ENCODE assay signal across 10 cellular contexts in genomic region chr15:63938486-63939061, GRCh38.
DNase-seq lines count a peak whose midpoint lies in the region; ATAC-seq lines count a peak whose summit lies in the region.
"Had no signal": no experiment of that assay in that cellular context is flagged by ENCODE, and none has a peak within 500 bp of the region (broad histone marks: within the 10 kb centered on the region; RNA-seq: fewer than 3 reads in every experiment).

No MANE protein-coding gene starts in this region.

- intact Hi-C loops in activated CD4-positive, alpha-beta T cell treated with anti-CD3 and anti-CD28 coated beads, Interleukin-2, amount 10 ng/mL, durations not matched to agents 24 days and 14 days (cut with micrococcal nuclease), result loop anchor here (1.0 to 5.0 kb wide), 5 partner anchors 32 to 186 kb away; partner anchors contain the start of gene DAPK2

- H3K4me3 Mint-ChIP-seq in activated CD4-positive, alpha-beta T cell treated with anti-CD3 and anti-CD28 coated beads, Interleukin-2, amount 10 ng/mL, durations not matched to agents 24 days and 14 days, result peak overlapping the region; percentile 68
- no peak overlapping the region for H3K4me3 Mint-ChIP-seq in stimulated activated naive B cell treated with anti-CD40 and anti-IgM and Interleukin-4, amounts not matched to agents 10 μg/mL and 1 μg/mL and 100 μg/mL, for 72 hours

- DNase-seq in activated CD4-positive, alpha-beta T cell treated with anti-CD3 and anti-CD28 coated beads for 4 hours, result peak; percentile 14 to 38
- DNase-seq in activated CD4-positive, alpha-beta T cell treated with anti-CD3 and anti-CD28 coated beads for 1 hour, result no peak
- peak; percentile 68 for DNase-seq in activated CD4-positive, alpha-beta T cell treated with anti-CD3 and anti-CD28 coated beads, Interleukin-2, amount 10 ng/mL, durations not matched to agents 24 days and 14 days
- DNase-seq in left lobe of liver (ENCODE audit: low spot score), result peak; percentile 27
- DNase-seq in stimulated activated naive B cell treated with anti-CD40 and anti-IgM and Interleukin-4, amounts not matched to agents 10 μg/mL and 1 μg/mL and 100 μg/mL, for 72 hours, result no peak
- no peak for DNase-seq in amygdala (lab: John Stamatoyannopoulos, UW)
- DNase-seq in cerebellar cortex (ENCODE audit: low spot score), result no peak
- DNase-seq in NCI-H2081 (lab: John Stamatoyannopoulos, UW), result no peak
- DNase-seq: foreskin melanocyte had no signal

- no peak for ATAC-seq in left lobe of liver
- no peak for ATAC-seq in stimulated activated naive B cell treated with anti-CD40 and anti-IgM and Interleukin-4, amounts not matched to agents 10 μg/mL and 1 μg/mL and 100 μg/mL, for 72 hours (replicated peaks)
- ATAC-seq: A549 had no signal

- H3K4me1 Mint-ChIP-seq in activated CD4-positive, alpha-beta T cell treated with anti-CD3 and anti-CD28 coated beads, Interleukin-2, amount 10 ng/mL, durations not matched to agents 24 days and 14 days, result peaks cover 39% of the 10 kb centered on the region
- H3K4me1 Mint-ChIP-seq in stimulated activated naive B cell treated with anti-CD40 and anti-IgM and Interleukin-4, amounts not matched to agents 10 μg/mL and 1 μg/mL and 100 μg/mL, for 72 hours, result peaks cover 26 to 33% of the 10 kb centered on the region in 2 donors

- H3K27ac Mint-ChIP-seq in activated CD4-positive, alpha-beta T cell treated with anti-CD3 and anti-CD28 coated beads, Interleukin-2, amount 10 ng/mL, durations not matched to agents 24 days and 14 days, result peak overlapping the region; percentile 86
- H3K27ac Mint-ChIP-seq in stimulated activated naive B cell treated with anti-CD40 and anti-IgM and Interleukin-4, amounts not matched to agents 10 μg/mL and 1 μg/mL and 100 μg/mL, for 72 hours, result peak overlapping the region; percentile 21

- no peaks in the 10 kb centered on the region for H3K27me3 Mint-ChIP-seq in activated CD4-positive, alpha-beta T cell treated with anti-CD3 and anti-CD28 coated beads, Interleukin-2, amount 10 ng/mL, durations not matched to agents 24 days and 14 days
- no peaks in the 10 kb centered on the region for H3K27me3 Mint-ChIP-seq in stimulated activated naive B cell treated with anti-CD40 and anti-IgM and Interleukin-4, amounts not matched to agents 10 μg/mL and 1 μg/mL and 100 μg/mL, for 72 hours

- peaks cover 8% of the 10 kb centered on the region for H3K9me3 Mint-ChIP-seq in activated CD4-positive, alpha-beta T cell treated with anti-CD3 and anti-CD28 coated beads, Interleukin-2, amount 10 ng/mL, durations not matched to agents 24 days and 14 days
- H3K9me3 Mint-ChIP-seq in stimulated activated naive B cell treated with anti-CD40 and anti-IgM and Interleukin-4, amounts not matched to agents 10 μg/mL and 1 μg/mL and 100 μg/mL, for 72 hours, result no peaks in the 10 kb centered on the region

- H3K36me3 Mint-ChIP-seq in activated CD4-positive, alpha-beta T cell treated with anti-CD3 and anti-CD28 coated beads, Interleukin-2, amount 10 ng/mL, durations not matched to agents 24 days and 14 days (ENCODE audit: low read depth), result peaks cover 9% of the 10 kb centered on the region
- no peaks in the 10 kb centered on the region for H3K36me3 Mint-ChIP-seq in stimulated activated naive B cell treated with anti-CD40 and anti-IgM and Interleukin-4, amounts not matched to agents 10 μg/mL and 1 μg/mL and 100 μg/mL, for 72 hours

Comparison
In these comparisons a context has a peak if more than half of its experiments do, and no peak if none do; other contexts are left out.
1. DNase-seq: peak in activated CD4-positive, alpha-beta T cell treated with anti-CD3 and anti-CD28 coated beads for 4 hours (2 of 2), activated CD4-positive, alpha-beta T cell treated with anti-CD3 and anti-CD28 coated beads, Interleukin-2, amount 10 ng/mL, durations not matched to agents 24 days and 14 days (single experiment) and left lobe of liver (single experiment); none in activated CD4-positive, alpha-beta T cell treated with anti-CD3 and anti-CD28 coated beads for 1 hour (single experiment), stimulated activated naive B cell treated with anti-CD40 and anti-IgM and Interleukin-4, amounts not matched to agents 10 μg/mL and 1 μg/mL and 100 μg/mL, for 72 hours (single experiment), amygdala (0 of 56), cerebellar cortex (single experiment) and NCI-H2081 (0 of 2).